ENCODE assay signal across 8 cellular contexts in genomic region chr3:128649264-128649663, GRCh38. TPM values are rescaled to one million over a fixed set of nuclear protein-coding genes. Genes with fewer than 3 reads are reported as not detected.
A peak's percentile ranks its signal among the peaks of the same experiment; 100 is the strongest.
DNase-seq lines count a peak whose midpoint lies in the region; ATAC-seq and TF ChIP-seq lines count a peak whose summit lies in the region.

No MANE protein-coding gene starts in this region.

- H2AFZ ChIP-seq in Loucy (ENCODE audit: low read length), result no peak overlapping the region
- H2AFZ ChIP-seq in neural progenitor cell (replicated peaks), result no peak overlapping the region

- CTCF ChIA-PET in CD8-positive, alpha-beta T cell (lab: Charles Lee), result interaction anchor here (1.2 to 4.3 kb wide), 3 partner anchors 12 to 32 kb away, joined by 3 to 23 read pairs (median 5); no protein-coding TSS in a partner anchor

- peak overlapping the region; percentile 82 for H3K4me3 Mint-ChIP-seq in CD8-positive, alpha-beta T cell
- peak overlapping the region; percentile 91 for H3K4me3 Mint-ChIP-seq in neural progenitor cell

- peaks cover 6% of the 10 kb centered on the region for H3K36me3 ChIP-seq in CD8-positive, alpha-beta T cell (ENCODE audit: insufficient read depth, low read length)
- H3K36me3 ChIP-seq in Loucy (ENCODE audit: insufficient read depth, low read length) (peaks cover 9% of the 10 kb centered on the region; the same call in 1 of the 2 replicates), neural progenitor cell (no peaks in the 10 kb centered on the region)

- H3K9me3 ChIP-seq in CD8-positive, alpha-beta T cell (ENCODE audit: low read length), result no peaks in the 10 kb centered on the region
- no peaks in the 10 kb centered on the region for H3K9me3 ChIP-seq in Loucy (ENCODE audit: insufficient read depth, low read depth, low read length)
- H3K9me3 ChIP-seq in neural progenitor cell (ENCODE audit: low read depth), result no peaks in the 10 kb centered on the region

- H3K9me2 ChIP-seq in Loucy (replicated peaks; ENCODE audit: low read depth, low read length), result no peaks in the 10 kb centered on the region

- H3K4me2 ChIP-seq in Loucy (ENCODE audit: low read depth, low read length, poor library complexity, severe bottlenecking) (peak overlapping the region; percentile 86), neural progenitor cell (peak overlapping the region; percentile 86)

- H3K79me2 ChIP-seq in Loucy (ENCODE audit: insufficient read depth, low read length) (peaks cover 63% of the 10 kb centered on the region), neural progenitor cell (ENCODE audit: low read depth) (peaks cover 64% of the 10 kb centered on the region)

- H3F3A ChIP-seq in Loucy (ENCODE audit: low read depth), result no peaks in the 10 kb centered on the region
- no peaks in the 10 kb centered on the region for H3F3A ChIP-seq in neural progenitor cell (ENCODE audit: low read depth)

- H4K20me1 ChIP-seq in Loucy (ENCODE audit: insufficient read depth, low read length, poor library complexity, severe bottlenecking), result peaks cover 48% of the 10 kb centered on the region
- H4K20me1 ChIP-seq in neural progenitor cell (ENCODE audit: low read depth), result peaks cover 45% of the 10 kb centered on the region

- no peak for TF ChIP-seq CTCF in CD8-positive, alpha-beta T cell (IDR thresholded peaks at IDR 0.05)
- no peak for TF ChIP-seq CTCF in Loucy (conservative IDR thresholded peaks at IDR 0.05; ENCODE audit: low read length)
- no peak for TF ChIP-seq CTCF in neural progenitor cell (IDR thresholded peaks at IDR 0.05)

- peaks cover 24% of the 10 kb centered on the region for H3K4me1 ChIP-seq in CD8-positive, alpha-beta T cell (ENCODE audit: insufficient read depth, low read length)
- H3K4me1 ChIP-seq in Loucy (ENCODE audit: insufficient read depth, low read length, poor library complexity, severe bottlenecking) (peaks cover 22% of the 10 kb centered on the region), neural progenitor cell (peaks cover 10% of the 10 kb centered on the region)

- H3K27ac Mint-ChIP-seq in CD8-positive, alpha-beta T cell, result peak overlapping the region; percentile 88
- H3K27ac Mint-ChIP-seq in neural progenitor cell, result peak overlapping the region; percentile 61

- no peak for DNase-seq in CD8-positive, alpha-beta T cell
- DNase-seq in dermis blood vessel endothelial cell, result peak; percentile 21
- peak; percentile 7 for DNase-seq in neural progenitor cell (ENCODE audit: low spot score)
- no peak for DNase-seq in NCI-H446 (lab: John Stamatoyannopoulos, UW)
- DNase-seq in NCI-H2196 treated with DMSO at 0.1 percent for 48 hours (lab: John Stamatoyannopoulos, UW; ENCODE audit: unreplicated experiment), result no peak
- no peak for DNase-seq in NCI-H2196 (lab: John Stamatoyannopoulos, UW; ENCODE audit: unreplicated experiment)

- no peak for ATAC-seq in CD8-positive, alpha-beta T cell
- no peak for ATAC-seq in HG02610 (IDR thresholded peaks at IDR 0.05; ENCODE audit: unreplicated experiment)

- H3K9me3 Mint-ChIP-seq in CD8-positive, alpha-beta T cell, result no peaks in the 10 kb centered on the region
- H3K9me3 Mint-ChIP-seq in neural progenitor cell, result peaks cover 2% of the 10 kb centered on the region

- intact Hi-C loops in CD8-positive, alpha-beta T cell (cut with DNase I, micrococcal nuclease), result loop anchor here in 1 of 2 experiments (10.0 kb wide), 1 partner anchor 526 kb away; no protein-coding TSS in a partner anchor

- H3K36me3 Mint-ChIP-seq in CD8-positive, alpha-beta T cell, result peaks cover 22% of the 10 kb centered on the region
- peaks cover 4% of the 10 kb centered on the region for H3K36me3 Mint-ChIP-seq in neural progenitor cell

- POLR2A ChIA-PET in CD8-positive, alpha-beta T cell (lab: Charles Lee), result no interaction called here

- peaks cover 49% of the 10 kb centered on the region for H3K4me1 Mint-ChIP-seq in CD8-positive, alpha-beta T cell (ENCODE audit: low read depth)
- H3K4me1 Mint-ChIP-seq in neural progenitor cell, result peaks cover 14% of the 10 kb centered on the region

- no peaks in the 10 kb centered on the region for H3K27me3 Mint-ChIP-seq in CD8-positive, alpha-beta T cell (ENCODE audit: low read depth)
- peaks cover 7% of the 10 kb centered on the region for H3K27me3 Mint-ChIP-seq in neural progenitor cell (ENCODE audit: insufficient read depth, low read depth)

- no peaks in the 10 kb centered on the region for H3K27me3 ChIP-seq in CD8-positive, alpha-beta T cell (ENCODE audit: insufficient read depth, low read length)
- H3K27me3 ChIP-seq in Loucy (ENCODE audit: insufficient read depth, low read length, poor library complexity, severe bottlenecking) (peaks cover 4% of the 10 kb centered on the region), neural progenitor cell (no peaks in the 10 kb centered on the region)

- H3K9ac ChIP-seq in Loucy (ENCODE audit: low read depth, low read length, poor library complexity, severe bottlenecking) (peak overlapping the region; percentile 93), neural progenitor cell (peak overlapping the region; percentile 95)

- H3K4me3 ChIP-seq in CD8-positive, alpha-beta T cell (ENCODE audit: low read depth, low read length), result peak overlapping the region; percentile 97
- H3K4me3 ChIP-seq in Loucy (ENCODE audit: low read length, poor library complexity, severe bottlenecking) (peak overlapping the region; percentile 89), neural progenitor cell (peak overlapping the region; percentile 97)

- peak overlapping the region; percentile 95 for H3K27ac ChIP-seq in CD8-positive, alpha-beta T cell (ENCODE audit: low read depth, low read length)
- no peak overlapping the region for H3K27ac ChIP-seq in neural progenitor cell

RNA-seq across cellular contexts. Expression of gene RPN1, which starts 1.4 kb away (rescaled TPM):
- total RNA-seq in CD8-positive, alpha-beta T cell, result 10 to 100 TPM; 65.7 to 76.5 TPM
- total RNA-seq in dermis blood vessel endothelial cell (458 and 572 TPM in 2 replicates), neural progenitor cell (ENCODE audit: low replicate concordance) (186 and 214 TPM in 2 replicates)

Comparison
In these comparisons a context has a peak if more than half of its experiments do, and no peak if none do; other contexts are left out.
1. DNase-seq: peak in dermis blood vessel endothelial cell (single experiment) and neural progenitor cell (single experiment); none in CD8-positive, alpha-beta T cell (0 of 7), NCI-H446 (0 of 2), NCI-H2196 treated with DMSO at 0.1 percent for 48 hours (single experiment) and NCI-H2196 (single experiment).
2. Peak in every context shown above with its lines, with median percentiles within 50 percentile points of each other: H3K4me3 ChIP-seq.